In genomic region chr15:91202510-91202909, GRCh38 we compare ENCODE assay signal across 23 cellular contexts.
DNase-seq lines count a peak whose midpoint lies in the region; ATAC-seq, FAIRE-seq and TF ChIP-seq lines count a peak whose summit lies in the region.
"Had no signal": no experiment of that assay in that cellular context is flagged by ENCODE, and none has a peak within 500 bp of the region (broad histone marks: within the 10 kb centered on the region; RNA-seq: fewer than 3 reads in every experiment).

No MANE protein-coding gene starts in this region.

- no peak for TF ChIP-seq POLR2A in HepG2 (IDR thresholded peaks at IDR 0.05; ENCODE audit: insufficient read depth in 1 of 2, low read depth in 2 of 2, low read length in 2 of 2)

- H3K36me3 Mint-ChIP-seq in osteocyte (ENCODE audit: unreplicated experiment) (no peaks in the 10 kb centered on the region), Caco-2 (ENCODE audit: insufficient read depth, unreplicated experiment) (no peaks in the 10 kb centered on the region)
- H3K36me3 Mint-ChIP-seq: CD8-positive, alpha-beta T cell had no signal

- peaks cover 2% of the 10 kb centered on the region for H3K27me3 Mint-ChIP-seq in osteocyte (ENCODE audit: unreplicated experiment)
- peaks cover 33% of the 10 kb centered on the region for H3K27me3 Mint-ChIP-seq in Caco-2 (ENCODE audit: insufficient read depth, unreplicated experiment)

- no peak for FAIRE-seq in HepG2 (lab: Jason Lieb, UNC)
- FAIRE-seq: D721Med, G401.6, GM12891 had no signal

- POLR2A ChIA-PET in Caco-2 (lab: Charles Lee): no interaction called here
- POLR2A ChIA-PET in HepG2 (lab: Yijun Ruan, JAX): no interaction called here

- peak; percentile 15 for DNase-seq in NCI-H146 (lab: John Stamatoyannopoulos, UW)
- no peak for DNase-seq in NCI-H146 treated with DMSO at 0.1 percent for 48 hours (lab: John Stamatoyannopoulos, UW; ENCODE audit: unreplicated experiment)
- peak; percentile 28 for DNase-seq in NCI-H69 (lab: John Stamatoyannopoulos, UW)
- peak; percentile 39 for DNase-seq in WERI-Rb-1
- DNase-seq in osteocyte (ENCODE audit: extremely low spot score, unreplicated experiment): peak; percentile 60
- DNase-seq in Caco-2: no peak
- DNase-seq in HepG2 (ENCODE audit: low spot score): no peak
- no peak for DNase-seq in T-helper 2 cell
- DNase-seq: AML-193; Calu3; CD4-positive, alpha-beta T cell; CD8-positive, alpha-beta T cell; COR-L47; DMS79 treated with DMSO at 0.1 percent for 48 hours; GF-D8 had no signal

- no peaks in the 10 kb centered on the region for H3K36me3 ChIP-seq in WERI-Rb-1
- no peaks in the 10 kb centered on the region for H3K36me3 ChIP-seq in Caco-2 (ENCODE audit: control insufficient read depth, insufficient read depth, low read length)
- no peaks in the 10 kb centered on the region for H3K36me3 ChIP-seq in HepG2 (replicated peaks in 1 of 2; ENCODE audit: control insufficient read depth in 1 of 2, insufficient read depth in 2 of 2, low read length in 2 of 2)
- H3K36me3 ChIP-seq: BLaER1 treated with 17β-estradiol and CSF1 and Interleukin-3, amounts not matched to agents 10 nM and 100 nM had no signal

- no peak overlapping the region for H3K27ac ChIP-seq in WERI-Rb-1
- no peak overlapping the region for H3K27ac ChIP-seq in HepG2 (ENCODE audit: extremely low read length, insufficient read depth, low read length)
- H3K27ac ChIP-seq: 22Rv1; A549; BLaER1 treated with 17β-estradiol and CSF1 and Interleukin-3, amounts not matched to agents 10 nM and 100 nM; C4-2B had no signal

- H3K27ac Mint-ChIP-seq in osteocyte (ENCODE audit: unreplicated experiment) (no peak overlapping the region), Caco-2 (ENCODE audit: unreplicated experiment) (no peak overlapping the region)
- H3K27ac Mint-ChIP-seq: B cell; CD4-positive, alpha-beta T cell; CD8-positive, alpha-beta T cell had no signal

- H3K4me2 ChIP-seq in HepG2 (ENCODE audit: low read depth, low read length): no peak overlapping the region
- H3K4me2 ChIP-seq: A549; BLaER1 treated with 17β-estradiol and CSF1 and Interleukin-3, amounts not matched to agents 10 nM and 100 nM had no signal

- H3K4me3 ChIP-seq in WERI-Rb-1 (ENCODE audit: low read depth, low read length) (no peak overlapping the region), Caco-2 (ENCODE audit: low read depth, low read length) (no peak overlapping the region), HepG2 (replicated peaks in 1 of 3; ENCODE audit: insufficient read depth in 1 of 3, low read depth in 2 of 3, low read length in 3 of 3) (no peak overlapping the region)
- H3K4me3 ChIP-seq: A549; BLaER1 treated with 17β-estradiol and CSF1 and Interleukin-3, amounts not matched to agents 10 nM and 100 nM had no signal

- intact Hi-C loops in Caco-2 (cut with micrococcal nuclease; ENCODE audit: unreplicated experiment): no loop called here
- intact Hi-C loops in HepG2 (cut with micrococcal nuclease; ENCODE audit: unreplicated experiment): no loop called here

- no peak overlapping the region for H3K9ac ChIP-seq in HepG2 (ENCODE audit: insufficient read depth, low read depth, low read length)
- H3K9ac ChIP-seq: BLaER1 treated with 17β-estradiol and CSF1 and Interleukin-3, amounts not matched to agents 10 nM and 100 nM had no signal

- no peaks in the 10 kb centered on the region for H3K27me3 ChIP-seq in WERI-Rb-1 (ENCODE audit: insufficient read depth, low read depth, severe bottlenecking)
- no peaks in the 10 kb centered on the region for H3K27me3 ChIP-seq in Caco-2 (replicated peaks; ENCODE audit: control insufficient read depth, insufficient read depth, low read length)
- H3K27me3 ChIP-seq in HepG2 (ENCODE audit: control insufficient read depth in 1 of 2, insufficient read depth in 2 of 2, low read length in 2 of 2): peaks cover 0 to 9% of the 10 kb centered on the region in 2 experiments; a peak in 1 of 5 replicates
- H3K27me3 ChIP-seq: BLaER1 treated with 17β-estradiol and CSF1 and Interleukin-3, amounts not matched to agents 10 nM and 100 nM had no signal

- BruUV-seq in Caco-2 (replicated peaks; lab: Mats Ljungman, UMichigan): no TSS peak
- no TSS peak for BruUV-seq in HepG2 (replicated peaks; lab: Mats Ljungman, UMichigan)

- no peaks in the 10 kb centered on the region for H4K20me1 ChIP-seq in HepG2 (ENCODE audit: insufficient read depth, low read length)
- H4K20me1 ChIP-seq: BLaER1 treated with 17β-estradiol and CSF1 and Interleukin-3, amounts not matched to agents 10 nM and 100 nM had no signal

- H3K4me1 ChIP-seq in Caco-2 (no peaks in the 10 kb centered on the region), HepG2 (ENCODE audit: insufficient read depth, low read length) (no peaks in the 10 kb centered on the region)
- H3K4me1 ChIP-seq: A549; BLaER1 treated with 17β-estradiol and CSF1 and Interleukin-3, amounts not matched to agents 10 nM and 100 nM had no signal

- CTCF ChIA-PET in Caco-2 (lab: Charles Lee) (no interaction called here), HepG2 (lab: Yijun Ruan, JAX; ENCODE audit: low intra/inter-chr PET ratio, low total read pairs) (no interaction called here)

- no peak for TF ChIP-seq EP300 in HepG2 (IDR thresholded peaks at IDR 0.05; ENCODE audit: low read depth in 2 of 2, low read length in 2 of 2)
- no peak for TF ChIP-seq EP300 in HepG2 (CRISPR knock-in tag; IDR thresholded peaks at IDR 0.05; ENCODE audit: borderline replicate concordance)

- in situ Hi-C loops in HepG2 (cut with HindIII; ENCODE audit: extremely low pct_ligation_motif_present, low pct_unique_long_range_greater_than_20kb): no loop called here

- TF ChIP-seq RAD21 in HepG2 (CRISPR knock-in tag; IDR thresholded peaks at IDR 0.05): no peak

- H3K9me3 ChIP-seq in WERI-Rb-1 (ENCODE audit: severe bottlenecking): no peaks in the 10 kb centered on the region
- H3K9me3 ChIP-seq in Caco-2: no peaks in the 10 kb centered on the region
- H3K9me3 ChIP-seq in HepG2 (ENCODE audit: low read length): no peaks in the 10 kb centered on the region
- H3K9me3 ChIP-seq: A549; BLaER1 treated with 17β-estradiol and CSF1 and Interleukin-3, amounts not matched to agents 10 nM and 100 nM had no signal

- H3K4me1 Mint-ChIP-seq in osteocyte (ENCODE audit: unreplicated experiment) (no peaks in the 10 kb centered on the region), Caco-2 (ENCODE audit: low read depth, unreplicated experiment) (no peaks in the 10 kb centered on the region)
- H3K4me1 Mint-ChIP-seq: B cell had no signal

- no peak overlapping the region for H2AFZ ChIP-seq in HepG2 (ENCODE audit: low read length)

- TF ChIP-seq CTCF in WERI-Rb-1 (IDR thresholded peaks at IDR 0.05; ENCODE audit: low read depth, low read length) (no peak), osteocyte (IDR thresholded peaks at IDR 0.05) (no peak), Caco-2 (IDR thresholded peaks at IDR 0.05; ENCODE audit: insufficient read depth in 1 of 2, low read depth in 1 of 2, low read length in 1 of 2, severe bottlenecking in 1 of 2, unreplicated experiment in 1 of 2) (no peak), HepG2 (CRISPR knock-in tag; IDR thresholded peaks at IDR 0.05) (no peak)

- H3K9me3 Mint-ChIP-seq in osteocyte (ENCODE audit: unreplicated experiment) (no peaks in the 10 kb centered on the region), Caco-2 (ENCODE audit: unreplicated experiment) (no peaks in the 10 kb centered on the region)
- H3K9me3 Mint-ChIP-seq: CD4-positive, alpha-beta T cell; CD8-positive, alpha-beta T cell had no signal

- ATAC-seq in HepG2: no peak
- ATAC-seq: A549; CD8-positive, alpha-beta T cell had no signal

- H3K4me3 Mint-ChIP-seq in osteocyte (ENCODE audit: unreplicated experiment) (no peak overlapping the region), Caco-2 (ENCODE audit: unreplicated experiment) (no peak overlapping the region)
- H3K4me3 Mint-ChIP-seq: B cell; CD4-positive, alpha-beta T cell; CD8-positive, alpha-beta T cell had no signal

- no peaks in the 10 kb centered on the region for H3K79me2 ChIP-seq in HepG2 (ENCODE audit: insufficient read depth, low read length)

TF ChIP-seq in HepG2, 621 proteins besides CTCF, POLR2A, EP300 and RAD21 (continues in another document):
- no peak for TF ChIP-seq HOXD1 (CRISPR knock-in tag; IDR thresholded peaks at IDR 0.05)
- no peak for TF ChIP-seq ZFP90 (CRISPR knock-in tag; IDR thresholded peaks at IDR 0.05; ENCODE audit: borderline replicate concordance)
- TF ChIP-seq FOXA3 (CRISPR knock-in tag; IDR thresholded peaks at IDR 0.05): no peak
- TF ChIP-seq NR3C1 (CRISPR knock-in tag; IDR thresholded peaks at IDR 0.05): no peak
- TF ChIP-seq NFE2L2 (IDR thresholded peaks at IDR 0.05; ENCODE audit: low read length): no peak
- no peak for TF ChIP-seq SMC3 (IDR thresholded peaks at IDR 0.05; ENCODE audit: low read length)
- TF ChIP-seq KMT2A (CRISPR knock-in tag; IDR thresholded peaks at IDR 0.05): no peak
- TF ChIP-seq ZMYM3 (CRISPR knock-in tag; IDR thresholded peaks at IDR 0.05): no peak
- TF ChIP-seq ZNF275 (CRISPR knock-in tag; IDR thresholded peaks at IDR 0.05; ENCODE audit: borderline replicate concordance): no peak
- no peak for TF ChIP-seq ZNF264 (CRISPR knock-in tag; IDR thresholded peaks at IDR 0.05)
- TF ChIP-seq ZNF30 (CRISPR knock-in tag; IDR thresholded peaks at IDR 0.05): no peak
- TF ChIP-seq PREB (CRISPR knock-in tag; IDR thresholded peaks at IDR 0.05): no peak
- no peak for TF ChIP-seq FOXO1 (CRISPR knock-in tag; IDR thresholded peaks at IDR 0.05)
- TF ChIP-seq STAT5B (CRISPR knock-in tag; IDR thresholded peaks at IDR 0.05): no peak
- TF ChIP-seq ZFP62 (CRISPR knock-in tag; IDR thresholded peaks at IDR 0.05): no peak
- TF ChIP-seq ZNF160 (CRISPR knock-in tag; IDR thresholded peaks at IDR 0.05): no peak
- no peak for TF ChIP-seq MXI1 (IDR thresholded peaks at IDR 0.05; ENCODE audit: borderline replicate concordance, low read depth, low read length)

Comparison
In these comparisons a context has a peak if more than half of its experiments do, and no peak if none do; other contexts are left out.
1. DNase-seq: peak in NCI-H146 (single experiment), NCI-H69 (single experiment), WERI-Rb-1 (single experiment) and osteocyte (single experiment); none in NCI-H146 treated with DMSO at 0.1 percent for 48 hours (single experiment), Caco-2 (0 of 2), HepG2 (single experiment) and T-helper 2 cell (0 of 5).